2 cellular contexts compared by ENCODE assay signal in the genomic region with DNA sequence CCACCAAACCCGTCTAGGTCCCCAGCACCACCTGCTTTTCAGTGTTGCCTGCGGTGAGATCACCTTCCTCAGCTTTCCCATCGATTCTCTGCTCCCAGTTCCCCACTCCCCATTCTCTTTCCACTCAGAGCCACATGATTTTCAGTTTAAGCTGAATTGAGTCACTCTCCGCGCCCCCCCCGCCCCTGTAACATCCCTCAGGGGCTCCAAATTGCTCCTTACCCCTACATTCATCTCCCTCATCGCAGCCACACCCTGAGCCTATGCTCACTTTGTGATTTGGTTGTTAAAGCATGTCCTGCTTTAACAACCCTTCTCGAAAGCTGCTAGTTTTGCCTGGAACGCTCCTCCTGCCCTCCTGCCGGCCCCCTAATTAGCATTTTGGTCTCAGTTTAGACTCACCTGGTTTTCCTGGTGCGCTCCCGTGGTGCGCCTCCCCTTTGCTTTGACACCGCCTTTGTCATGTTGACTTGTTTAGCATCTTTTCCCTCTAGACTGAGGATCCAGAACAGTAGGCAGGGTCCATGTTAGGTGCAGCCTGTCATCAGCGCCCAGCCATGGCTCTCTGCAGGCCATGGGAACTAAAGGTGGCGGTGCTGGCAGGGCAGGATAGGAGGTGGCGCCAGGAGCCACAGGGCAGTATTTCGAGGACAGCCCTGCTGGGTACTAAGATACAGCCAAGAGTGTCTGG.
TF ChIP-seq lines count a peak whose summit lies in the region.

No MANE protein-coding gene starts in this region.

TF ChIP-seq in K562, 482 proteins besides CTCF, POLR2A, EP300 and RAD21:
- TF ChIP-seq ZNF589 (CRISPR knock-in tag; IDR thresholded peaks at IDR 0.05; ENCODE audit: low read depth): peak; percentile 73; the same call in 1 of the 2 replicates
- TF ChIP-seq BACH1 (tag; IDR thresholded peaks at IDR 0.05): 0 out of 2 replicates have a peak, but pooled peaks have one; percentile 13
- TF ChIP-seq POLR2G (IDR thresholded peaks at IDR 0.05; ENCODE audit: low read depth, low read length): 0 out of 2 replicates have a peak, but pooled peaks have one; percentile 6
- TF ChIP-seq, protein P1, sequence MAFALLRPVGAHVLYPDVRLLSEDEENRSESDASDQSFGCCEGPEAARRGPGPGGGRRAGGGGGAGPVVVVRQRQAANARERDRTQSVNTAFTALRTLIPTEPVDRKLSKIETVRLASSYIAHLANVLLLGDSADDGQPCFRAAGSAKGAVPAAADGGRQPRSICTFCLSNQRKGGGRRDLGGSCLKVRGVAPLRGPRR (CRISPR knock-in tag; IDR thresholded peaks at IDR 0.05): no peak
- TF ChIP-seq, protein P2, sequence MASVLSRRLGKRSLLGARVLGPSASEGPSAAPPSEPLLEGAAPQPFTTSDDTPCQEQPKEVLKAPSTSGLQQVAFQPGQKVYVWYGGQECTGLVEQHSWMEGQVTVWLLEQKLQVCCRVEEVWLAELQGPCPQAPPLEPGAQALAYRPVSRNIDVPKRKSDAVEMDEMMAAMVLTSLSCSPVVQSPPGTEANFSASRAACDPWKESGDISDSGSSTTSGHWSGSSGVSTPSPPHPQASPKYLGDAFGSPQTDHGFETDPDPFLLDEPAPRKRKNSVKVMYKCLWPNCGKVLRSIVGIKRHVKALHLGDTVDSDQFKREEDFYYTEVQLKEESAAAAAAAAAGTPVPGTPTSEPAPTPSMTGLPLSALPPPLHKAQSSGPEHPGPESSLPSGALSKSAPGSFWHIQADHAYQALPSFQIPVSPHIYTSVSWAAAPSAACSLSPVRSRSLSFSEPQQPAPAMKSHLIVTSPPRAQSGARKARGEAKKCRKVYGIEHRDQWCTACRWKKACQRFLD (CRISPR knock-in tag; IDR thresholded peaks at IDR 0.05): 0 out of 2 replicates have a peak, but pooled peaks have one; percentile 22
- TF ChIP-seq MYC (IDR thresholded peaks at IDR 0.05; ENCODE audit: low read depth, low read length): no peak
- 0 out of 2 replicates have a peak, but pooled peaks have one; percentile 3 for TF ChIP-seq MYC (CRISPR knock-in tag; IDR thresholded peaks at IDR 0.05; ENCODE audit: borderline replicate concordance, low read depth)
- TF ChIP-seq EP400 (IDR thresholded peaks at IDR 0.05): no peak
- TF ChIP-seq, protein P3, sequence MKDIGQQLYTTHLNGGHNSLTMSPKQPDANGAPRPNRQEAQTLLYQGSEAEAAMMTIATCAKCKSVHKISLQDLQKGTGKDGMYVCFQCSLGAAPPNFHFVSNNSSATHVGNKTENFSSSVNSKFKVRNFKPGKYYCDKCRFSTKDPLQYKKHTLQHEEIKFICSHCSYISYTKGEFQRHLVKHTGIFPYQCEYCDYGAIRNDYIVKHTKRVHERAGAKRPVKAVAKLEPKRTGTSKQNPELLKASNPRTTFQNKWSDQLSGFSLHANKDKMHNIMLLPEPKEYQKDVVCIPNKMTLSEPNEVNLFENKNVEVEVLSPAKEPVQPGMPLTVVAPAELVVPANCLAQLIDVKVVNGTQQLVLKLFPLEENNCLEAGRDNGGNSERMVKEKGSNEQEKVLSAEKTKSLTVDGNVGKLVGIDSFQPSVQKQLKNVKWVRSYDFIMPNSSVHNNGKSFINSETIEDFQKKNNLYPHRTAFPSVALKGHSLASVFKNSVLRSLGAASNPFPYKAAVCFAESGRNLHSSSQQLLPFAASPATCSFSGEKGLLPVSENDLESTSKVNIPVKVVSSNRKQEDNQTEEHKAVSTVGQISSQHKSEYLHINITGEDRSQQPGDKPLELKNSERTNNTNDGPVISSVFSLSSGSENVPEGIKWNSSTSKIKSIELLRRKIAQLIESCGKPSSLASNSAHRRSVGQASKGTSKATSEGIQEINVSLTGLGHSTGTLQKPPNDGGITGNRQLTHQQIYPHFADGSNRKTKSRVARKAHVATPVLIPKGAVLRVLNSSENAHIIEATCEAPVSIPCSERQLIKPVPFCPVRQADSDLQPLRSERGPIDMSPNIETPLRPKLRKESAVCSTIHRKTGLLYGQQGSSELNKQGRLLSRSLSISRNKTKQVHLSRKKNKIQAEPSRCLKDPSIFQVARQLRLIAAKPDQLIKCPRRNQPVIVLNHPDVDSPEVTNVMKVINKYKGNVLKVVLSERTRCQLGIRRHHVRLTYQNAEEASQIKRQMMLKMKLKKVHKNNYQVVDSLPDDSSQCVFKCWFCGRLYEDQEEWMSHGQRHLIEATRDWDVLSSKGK (CRISPR knock-in tag; IDR thresholded peaks at IDR 0.05): no peak
- TF ChIP-seq KLF10 (CRISPR knock-in tag; IDR thresholded peaks at IDR 0.05): no peak
- no peak for TF ChIP-seq ADNP (tag; IDR thresholded peaks at IDR 0.05)

TF ChIP-seq in HEK293T, 16 proteins besides CTCF, POLR2A, EP300 and RAD21 (continued from another document):
- TF ChIP-seq ELF4 (IDR thresholded peaks at IDR 0.05) (no peak), L3MBTL2 (conservative IDR thresholded peaks at IDR 0.05) (no peak)
